In the genomic region with DNA sequence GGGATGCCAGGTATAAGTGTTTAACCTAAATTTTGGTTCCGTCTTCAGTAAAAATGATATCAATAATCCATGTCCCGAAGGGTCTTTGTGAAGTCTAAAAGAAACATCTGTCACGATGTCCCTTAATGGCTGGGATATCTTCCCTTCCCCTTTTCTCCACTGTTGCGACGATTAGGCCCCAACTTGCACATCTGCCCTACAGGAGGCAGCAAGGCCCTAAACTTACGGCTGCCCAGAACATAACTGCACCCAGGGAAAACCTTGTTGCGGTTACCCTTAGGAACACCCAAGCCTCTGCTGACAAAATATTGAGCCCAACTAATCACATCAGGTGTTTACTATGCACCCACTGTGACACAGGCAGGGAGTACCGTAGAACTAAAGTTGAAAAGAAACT, we compare ENCODE assay signal across 8 cellular contexts. TPM values are rescaled to one million over a fixed set of nuclear protein-coding genes. Genes with fewer than 3 reads are reported as not detected.
DNase-seq lines count a peak whose midpoint lies in the region; ATAC-seq, FAIRE-seq and TF ChIP-seq lines count a peak whose summit lies in the region.

No MANE protein-coding gene starts in this region.

- ATAC-seq in RWPE2 (ENCODE audit: low read depth) = no peak
- no peak for ATAC-seq in body of pancreas
- ATAC-seq in HepG2 = peak; percentile 6
- ATAC-seq in thoracic aorta (ENCODE audit: insufficient number of reproducible peaks, low FRiP score, low read depth) = no peak
- no peak for ATAC-seq in GM21515 (IDR thresholded peaks at IDR 0.05; ENCODE audit: unreplicated experiment)
- ATAC-seq in GM19452 (IDR thresholded peaks at IDR 0.05; ENCODE audit: unreplicated experiment) = no peak

- no peak overlapping the region for H2AFZ ChIP-seq in HepG2 (ENCODE audit: low read length)

- H3K9ac ChIP-seq in HepG2 (ENCODE audit: insufficient read depth, low read depth, low read length) = peak overlapping the region; percentile 84

- WGBS in body of pancreas, 2 donors = 53 to 67% methylated on average over 8 of the region's 8 CpGs
- 69% methylated on average over 8 of the region's 8 CpGs for WGBS in HepG2 (ENCODE audit: low lambda C conversion rate)

- H3K36me3 ChIP-seq in RWPE2 (ENCODE audit: low read depth) = no peaks in the 10 kb centered on the region
- no peaks in the 10 kb centered on the region for H3K36me3 ChIP-seq in body of pancreas (replicated peaks in 1 of 2; ENCODE audit: insufficient read depth in 1 of 2, low read depth in 2 of 2)
- H3K36me3 ChIP-seq in HepG2 (replicated peaks in 1 of 2; ENCODE audit: control insufficient read depth in 1 of 2, insufficient read depth in 2 of 2, low read length in 2 of 2) = no peaks in the 10 kb centered on the region
- no peaks in the 10 kb centered on the region for H3K36me3 ChIP-seq in thoracic aorta

- H3K27me3 ChIP-seq in RWPE2 (ENCODE audit: insufficient read depth, poor library complexity, severe bottlenecking) = no peaks in the 10 kb centered on the region
- H3K27me3 ChIP-seq in body of pancreas = no peaks in the 10 kb centered on the region
- peaks cover 0 to 1% of the 10 kb centered on the region in 2 experiments; a peak in 2 of 5 replicates for H3K27me3 ChIP-seq in HepG2 (ENCODE audit: control insufficient read depth in 1 of 2, insufficient read depth in 2 of 2, low read length in 2 of 2)
- no peaks in the 10 kb centered on the region for H3K27me3 ChIP-seq in thoracic aorta (replicated peaks; ENCODE audit: insufficient read depth)

- FAIRE-seq in HepG2 (lab: Jason Lieb, UNC) = no peak

- CTCF ChIA-PET in HepG2 (lab: Yijun Ruan, JAX; ENCODE audit: low intra/inter-chr PET ratio, low total read pairs) = no interaction called here

- DNase-seq in DMS53 (lab: John Stamatoyannopoulos, UW) = peak; percentile 87
- peak; percentile 84 for DNase-seq in Jurkat, Clone E6-1 (ENCODE audit: low read depth, low spot score)
- DNase-seq in RWPE2 (ENCODE audit: low spot score) = no peak
- peak in 3 of 4 donors; percentile 21 to 38 (median 27) for DNase-seq in body of pancreas
- DNase-seq in HepG2 (ENCODE audit: low spot score) = no peak
- DNase-seq in thoracic aorta (ENCODE audit: low spot score) = no peak

- TF ChIP-seq EP300 in HepG2 (IDR thresholded peaks at IDR 0.05; ENCODE audit: low read depth in 2 of 2, low read length in 2 of 2) (no peak), HepG2 (CRISPR knock-in tag; IDR thresholded peaks at IDR 0.05; ENCODE audit: borderline replicate concordance) (no peak)

- peak overlapping the region; percentile 56 for H3K4me3 ChIP-seq in Jurkat, Clone E6-1 (ENCODE audit: low read length)
- H3K4me3 ChIP-seq in RWPE2 (ENCODE audit: severe bottlenecking) (peak overlapping the region; percentile 52), body of pancreas (no peak overlapping the region), HepG2 (replicated peaks in 1 of 3; ENCODE audit: insufficient read depth in 1 of 3, low read depth in 2 of 3, low read length in 3 of 3) (peak overlapping the region; percentile 47 to 87 (median 76); a peak in 5 of 6 replicates), thoracic aorta (peak overlapping the region; percentile 100)

- H4K20me1 ChIP-seq in HepG2 (ENCODE audit: insufficient read depth, low read length) = no peaks in the 10 kb centered on the region; the same call in 1 of the 2 replicates

- TF ChIP-seq CTCF in RWPE2 (IDR thresholded peaks at IDR 0.05; ENCODE audit: poor library complexity, severe bottlenecking) (no peak), body of pancreas (IDR thresholded peaks at IDR 0.05) (no peak), HepG2 (CRISPR knock-in tag; IDR thresholded peaks at IDR 0.05) (peak; percentile 44), thoracic aorta (IDR thresholded peaks at IDR 0.05) (no peak)

- BruUV-seq in HepG2 (replicated peaks; lab: Mats Ljungman, UMichigan) = TSS peak; percentile 87

- peak overlapping the region; percentile 68 for H3K4me2 ChIP-seq in HepG2 (ENCODE audit: low read depth, low read length)

- no peak for TF ChIP-seq RAD21 in HepG2 (CRISPR knock-in tag; IDR thresholded peaks at IDR 0.05)

- in situ Hi-C loops in HepG2 (cut with HindIII; ENCODE audit: extremely low pct_ligation_motif_present, low pct_unique_long_range_greater_than_20kb) = no loop called here

- TF ChIP-seq POLR2A in body of pancreas (IDR thresholded peaks at IDR 0.05) (no peak), HepG2 (IDR thresholded peaks at IDR 0.05; ENCODE audit: insufficient read depth in 1 of 2, low read depth in 2 of 2, low read length in 2 of 2) (no peak)

- no peaks in the 10 kb centered on the region for H3K9me3 ChIP-seq in RWPE2 (ENCODE audit: severe bottlenecking)
- H3K9me3 ChIP-seq in body of pancreas = no peaks in the 10 kb centered on the region
- no peaks in the 10 kb centered on the region for H3K9me3 ChIP-seq in HepG2 (ENCODE audit: low read length)
- no peaks in the 10 kb centered on the region for H3K9me3 ChIP-seq in thoracic aorta

- peaks cover 8% of the 10 kb centered on the region for H3K4me1 ChIP-seq in RWPE2 (ENCODE audit: insufficient read depth, poor library complexity, severe bottlenecking)
- peaks cover 37% of the 10 kb centered on the region for H3K4me1 ChIP-seq in body of pancreas
- peaks cover 39% of the 10 kb centered on the region for H3K4me1 ChIP-seq in HepG2 (ENCODE audit: insufficient read depth, low read length)
- peaks cover 21 to 27% of the 10 kb centered on the region in 2 donors for H3K4me1 ChIP-seq in thoracic aorta (ENCODE audit: control insufficient read depth in 1 of 2, low read depth in 2 of 2)

- POLR2A ChIA-PET in HepG2 (lab: Yijun Ruan, JAX) = no interaction called here

- H3K27ac ChIP-seq in RWPE2 (ENCODE audit: poor library complexity, severe bottlenecking) (peak overlapping the region; percentile 91), body of pancreas (peak overlapping the region; percentile 97 to 99 (median 98)), HepG2 (ENCODE audit: extremely low read length, insufficient read depth, low read length) (peak overlapping the region; percentile 96), thoracic aorta (peak overlapping the region; percentile 83 to 93)

- H3K79me2 ChIP-seq in HepG2 (ENCODE audit: insufficient read depth, low read length) = peaks cover 30% of the 10 kb centered on the region

- intact Hi-C loops in body of pancreas (cut with DNase I) = no loop called here
- intact Hi-C loops in HepG2 (cut with micrococcal nuclease; ENCODE audit: unreplicated experiment) = loop anchor here (5.0 kb wide), 1 partner anchor 76 kb away; no protein-coding TSS in a partner anchor

TF ChIP-seq in HepG2, 621 proteins besides CTCF, POLR2A, EP300 and RAD21 (continues in another document):
- TF ChIP-seq ZNF484 (CRISPR knock-in tag; IDR thresholded peaks at IDR 0.05; ENCODE audit: borderline replicate concordance, low read depth) (no peak), ZNF264 (CRISPR knock-in tag; IDR thresholded peaks at IDR 0.05) (0 out of 2 replicates have a peak, but pooled peaks have one; percentile 31), ZNF350 (CRISPR knock-in tag; IDR thresholded peaks at IDR 0.05; ENCODE audit: borderline replicate concordance, low read depth) (0 out of 2 replicates have a peak, but pooled peaks have one; percentile 16), TP53 (CRISPR knock-in tag; conservative IDR thresholded peaks at IDR 0.05) (peak; percentile 21; the same call in 1 of the 2 replicates)

RNA-seq across cellular contexts. Expression of gene SMAD2, which starts 1.2 kb away (rescaled TPM):
- polyA plus RNA-seq in Jurkat, Clone E6-1 (2012; ENCODE audit: insufficient read depth, insufficient read length) = 100 TPM
- 10 to 100 TPM in 1 of 2 donors, 1 to 10 TPM in 1; 9.6 to 19.7 TPM for total RNA-seq in body of pancreas
- 96.2 and 132 TPM in 2 replicates for total RNA-seq in HepG2 (2016; rRNA removed; fragmentation: Illumina TruSeq; extraction: Trizol)
- 162 and 182 TPM in 2 replicates for total RNA-seq in HepG2 (2016; cell fraction: cytosol; rRNA removed; fragmentation: Illumina TruSeq; extraction: Trizol; ENCODE audit: low read depth)
- total RNA-seq in HepG2 (2016; cell fraction: insoluble cytoplasmic fraction; rRNA removed; fragmentation: Illumina TruSeq; extraction: Trizol) = 95.6 and 122 TPM in 2 replicates
- 148 and 164 TPM in 2 replicates for total RNA-seq in HepG2 (2016; cell fraction: membrane; rRNA removed; fragmentation: Illumina TruSeq; extraction: Trizol)
- total RNA-seq in HepG2 (2016; cell fraction: nucleus; rRNA removed; fragmentation: Illumina TruSeq; extraction: Trizol) = 74.9 and 75.8 TPM in 2 replicates
- polyA plus RNA-seq in HepG2 (2011; rRNA removed) = 34.0 and 40.2 TPM in 2 replicates
- 22.8 and 32.4 TPM in 2 replicates for polyA plus RNA-seq in HepG2 (2011; cell fraction: cytosol; rRNA removed)
- polyA plus RNA-seq in HepG2 (2011; cell fraction: nucleus; rRNA removed) = 16.3 and 21.0 TPM in 2 replicates
- polyA plus RNA-seq in HepG2 (2012) = 48.7 and 54.8 TPM in 2 replicates
- 61.1 and 63.8 TPM in 2 replicates for polyA plus RNA-seq in HepG2 (2016; cell fraction: cytosol; fragmentation: Illumina TruSeq; extraction: Trizol; ENCODE audit: low read depth)
- 69.3 and 70.0 TPM in 2 replicates for polyA plus RNA-seq in HepG2 (2016; cell fraction: insoluble cytoplasmic fraction; fragmentation: Illumina TruSeq; extraction: Trizol; ENCODE audit: low read depth)
- 82.3 and 86.6 TPM in 2 replicates for polyA plus RNA-seq in HepG2 (2016; cell fraction: membrane; fragmentation: Illumina TruSeq; extraction: Trizol; ENCODE audit: low read depth)
- 36.9 and 38.6 TPM in 2 replicates for polyA plus RNA-seq in HepG2 (2016; cell fraction: nucleus; fragmentation: Illumina TruSeq; extraction: Trizol; ENCODE audit: insufficient read depth, low read depth)
- polyA minus RNA-seq in HepG2 (2011; rRNA and poly(A)+ RNA removed; ENCODE audit: low replicate concordance) = 48.2 and 195 TPM in 2 replicates
- 51.8 and 65.1 TPM in 2 replicates for polyA minus RNA-seq in HepG2 (2011; cell fraction: cytosol; rRNA and poly(A)+ RNA removed)
- 86.8 and 96.2 TPM in 2 replicates for polyA minus RNA-seq in HepG2 (2011; cell fraction: nucleus; rRNA and poly(A)+ RNA removed)
- total RNA-seq in thoracic aorta = 100 to 1,000 TPM in 1 of 2 donors, 10 to 100 TPM in 1; 60.0 to 101 TPM

Comparison
In these comparisons a context has a peak if more than half of its experiments do, and no peak if none do; other contexts are left out.
1. DNase-seq: peak in DMS53 (single experiment), Jurkat, Clone E6-1 (single experiment) and body of pancreas (3 of 4); none in RWPE2 (single experiment), HepG2 (single experiment) and thoracic aorta (single experiment).
2. H3K4me3 ChIP-seq: peak in Jurkat, Clone E6-1 (single experiment), RWPE2 (single experiment), HepG2 (3 of 3) and thoracic aorta (single experiment); none in body of pancreas (0 of 2).
3. Peak in every context shown above with its lines, with median percentiles within 50 percentile points of each other: H3K27ac ChIP-seq.